In the genomic region with DNA sequence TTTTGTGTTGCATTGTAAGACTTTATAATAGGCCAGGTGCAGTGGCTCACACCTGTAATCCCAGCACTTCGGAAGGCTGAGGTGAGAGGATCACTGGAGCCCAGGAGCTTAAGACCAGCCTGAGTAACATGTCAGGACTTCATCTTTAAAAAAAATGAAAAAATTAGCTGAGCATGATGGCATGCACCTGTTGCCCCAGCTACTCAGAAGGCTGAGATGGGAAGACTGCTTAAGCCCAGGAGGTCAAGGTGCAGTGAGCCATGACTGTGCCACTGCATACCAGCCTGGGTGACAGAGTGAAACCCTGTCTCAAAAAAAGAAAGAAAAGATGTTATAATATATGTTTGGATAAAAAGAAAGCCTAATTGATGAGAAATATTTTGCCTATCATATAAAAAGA, we compare ENCODE assay signal across 35 cellular contexts.
"Had no signal": no experiment of that assay in that cellular context is flagged by ENCODE, and none has a peak within 500 bp of the region (broad histone marks: within the 10 kb centered on the region; RNA-seq: fewer than 3 reads in every experiment).

No MANE protein-coding gene starts in this region.

- H3K36me3 ChIP-seq: MG63 had no signal

- H3K27ac ChIP-seq: KMS-11 had no signal

- H3K4me2 ChIP-seq: KMS-11 had no signal

- H3K9ac ChIP-seq: KMS-11 had no signal

- H3K9me3 ChIP-seq: MG63 had no signal

- DNase-seq: Karpas-422, Kasumi-1, KG1, MG63, MM.1S, MV-4-11, NCI-H1048, NCI-H1092, NCI-H1092 treated with DMSO at 0.1 percent for 48 hours, NCI-H1105, NCI-H1105 treated with DMSO at 0.1 percent for 48 hours, NCI-H1417, NCI-H1417 treated with DMSO at 0.1 percent for 48 hours, NCI-H1436, NCI-H1436 treated with DMSO at 0.1 percent for 48 hours, NCI-H146, NCI-H1694, NCI-H1694 treated with DMSO at 0.1 percent for 48 hours, NCI-H187, NCI-H187 treated with DMSO at 0.1 percent for 48 hours, NCI-H1930, NCI-H2029, NCI-H2029 treated with DMSO at 0.1 percent for 48 hours, NCI-H2081, NCI-H2081 treated with DMSO at 0.1 percent for 48 hours, NCI-H2107, NCI-H2171, NCI-H2171 treated with DMSO at 0.1 percent for 48 hours, NCI-H2227 treated with DMSO at 0.1 percent for 48 hours, NCI-H226, NCI-H345, NCI-H446, NCI-H446 treated with DMSO at 0.1 percent for 48 hours, NCI-H510A had no signal

- H3K4me3 ChIP-seq: MG63 had no signal
